ENCODE assay signal across 1 cellular context in genomic region chr16:88784074-88784855, GRCh38.
TF ChIP-seq lines count a peak whose summit lies in the region.

No MANE protein-coding gene starts in this region.

TF ChIP-seq in HepG2, 621 proteins besides CTCF, POLR2A, EP300 and RAD21 (continued from another document and continues in another):
- TF ChIP-seq HMGXB4 (CRISPR knock-in tag; IDR thresholded peaks at IDR 0.05; ENCODE audit: borderline replicate concordance in 1 of 2, low read depth in 1 of 2): peak; percentile 23 to 83; a peak in 3 of 4 replicates
- TF ChIP-seq ZNF773 (CRISPR knock-in tag; IDR thresholded peaks at IDR 0.05; ENCODE audit: borderline replicate concordance): no peak
- no peak for TF ChIP-seq FOXK2 (IDR thresholded peaks at IDR 0.05)
- TF ChIP-seq ERF (CRISPR knock-in tag; IDR thresholded peaks at IDR 0.05): 0 out of 2 replicates have a peak, but pooled peaks have one; percentile 46
- TF ChIP-seq EED (CRISPR knock-in tag; IDR thresholded peaks at IDR 0.05): peak; percentile 53; the same call in 1 of the 2 replicates
- no peak for TF ChIP-seq POLR2AphosphoS2 (IDR thresholded peaks at IDR 0.05; ENCODE audit: low read depth, low read length)
- peak; percentile 11; the same call in 1 of the 2 replicates for TF ChIP-seq MED1 (CRISPR knock-in tag; IDR thresholded peaks at IDR 0.05)
- TF ChIP-seq ZNF10 (CRISPR knock-in tag; IDR thresholded peaks at IDR 0.05; ENCODE audit: borderline replicate concordance, low read depth): no peak
- peak; percentile 51; the same call in 1 of the 2 replicates for TF ChIP-seq KMT2B (CRISPR knock-in tag; IDR thresholded peaks at IDR 0.05)
- TF ChIP-seq YY1 (IDR thresholded peaks at IDR 0.05; ENCODE audit: insufficient read depth, insufficient replicate concordance, low read depth, low read length): peak; percentile 30
- no peak; the same call in 1 of the 2 replicates for TF ChIP-seq ZNF430 (CRISPR knock-in tag; IDR thresholded peaks at IDR 0.05)
- TF ChIP-seq PHF8 (CRISPR knock-in tag; IDR thresholded peaks at IDR 0.05): peak; percentile 59
- TF ChIP-seq RERE (CRISPR knock-in tag; IDR thresholded peaks at IDR 0.05; ENCODE audit: low read depth): no peak
- TF ChIP-seq ZNF326 (CRISPR knock-in tag; IDR thresholded peaks at IDR 0.05; ENCODE audit: borderline replicate concordance): no peak
- no peak for TF ChIP-seq TBP (CRISPR knock-in tag; IDR thresholded peaks at IDR 0.05)
- TF ChIP-seq CREB1 (IDR thresholded peaks at IDR 0.05): no peak
- TF ChIP-seq CREB1 (CRISPR knock-in tag; IDR thresholded peaks at IDR 0.05): no peak
- TF ChIP-seq ZNF629 (CRISPR knock-in tag; conservative IDR thresholded peaks at IDR 0.05): 0 out of 2 replicates have a peak, but pooled peaks have one; percentile 6
- TF ChIP-seq ZNF550 (CRISPR knock-in tag; IDR thresholded peaks at IDR 0.05; ENCODE audit: borderline replicate concordance): no peak
- no peak for TF ChIP-seq MIER3 (CRISPR knock-in tag; IDR thresholded peaks at IDR 0.05; ENCODE audit: borderline replicate concordance)
- TF ChIP-seq FOXO4 (CRISPR knock-in tag; conservative IDR thresholded peaks at IDR 0.05): no peak
- TF ChIP-seq CENPT (CRISPR knock-in tag; IDR thresholded peaks at IDR 0.05; ENCODE audit: low read depth): no peak
- no peak for TF ChIP-seq ZNF672 (CRISPR knock-in tag; IDR thresholded peaks at IDR 0.05)
- TF ChIP-seq ZNF362 (CRISPR knock-in tag; IDR thresholded peaks at IDR 0.05; ENCODE audit: borderline replicate concordance): peak; percentile 89
- no peak for TF ChIP-seq RFX5 (IDR thresholded peaks at IDR 0.05; ENCODE audit: low read depth, low read length)
- TF ChIP-seq MEIS2 (CRISPR knock-in tag; IDR thresholded peaks at IDR 0.05): peak; percentile 60; the same call in 1 of the 2 replicates
- TF ChIP-seq ZBTB1 (CRISPR knock-in tag; IDR thresholded peaks at IDR 0.05; ENCODE audit: borderline replicate concordance): no peak
- TF ChIP-seq HINFP (CRISPR knock-in tag; IDR thresholded peaks at IDR 0.05; ENCODE audit: low read depth): peak; percentile 92
- TF ChIP-seq MEIS1 (CRISPR knock-in tag; IDR thresholded peaks at IDR 0.05; ENCODE audit: borderline replicate concordance): no peak
- TF ChIP-seq NFE2L1 (CRISPR knock-in tag; IDR thresholded peaks at IDR 0.05; ENCODE audit: borderline replicate concordance): no peak; the same call in 1 of the 2 replicates
- TF ChIP-seq ARNT2 (CRISPR knock-in tag; IDR thresholded peaks at IDR 0.05; ENCODE audit: low read depth): peak; percentile 20
- TF ChIP-seq CREBL2 (CRISPR knock-in tag; IDR thresholded peaks at IDR 0.05; ENCODE audit: borderline replicate concordance): 0 out of 2 replicates have a peak, but pooled peaks have one; percentile 53
- no peak for TF ChIP-seq ZBTB37 (CRISPR knock-in tag; IDR thresholded peaks at IDR 0.05)
- TF ChIP-seq GTF3A (CRISPR knock-in tag; conservative IDR thresholded peaks at IDR 0.05): no peak
- no peak for TF ChIP-seq REST (IDR thresholded peaks at IDR 0.05; ENCODE audit: borderline replicate concordance in 1 of 2, low read depth in 1 of 2, low read length in 2 of 2)
- TF ChIP-seq SP2 (CRISPR knock-in tag; IDR thresholded peaks at IDR 0.05): peak; percentile 36
- TF ChIP-seq PAF1 (CRISPR knock-in tag; IDR thresholded peaks at IDR 0.05): no peak
- no peak for TF ChIP-seq ZNF20 (CRISPR knock-in tag; IDR thresholded peaks at IDR 0.05)
- TF ChIP-seq MTA1 (CRISPR knock-in tag; IDR thresholded peaks at IDR 0.05; ENCODE audit: borderline replicate concordance): no peak
- 0 out of 2 replicates have a peak, but pooled peaks have one; percentile 11 for TF ChIP-seq IKZF5 (CRISPR knock-in tag; IDR thresholded peaks at IDR 0.05)
- TF ChIP-seq ZNF234 (CRISPR knock-in tag; conservative IDR thresholded peaks at IDR 0.05): peak; percentile 89
- no peak for TF ChIP-seq ZNF878 (CRISPR knock-in tag; IDR thresholded peaks at IDR 0.05)
- TF ChIP-seq ZIK1 (CRISPR knock-in tag; IDR thresholded peaks at IDR 0.05; ENCODE audit: borderline replicate concordance, low read depth): 0 out of 2 replicates have a peak, but pooled peaks have one; percentile 7
- TF ChIP-seq SNAI1 (CRISPR knock-in tag; IDR thresholded peaks at IDR 0.05; ENCODE audit: borderline replicate concordance): no peak
- TF ChIP-seq SNAPC2 (CRISPR knock-in tag; IDR thresholded peaks at IDR 0.05): no peak
- TF ChIP-seq MLX (CRISPR knock-in tag; IDR thresholded peaks at IDR 0.05): no peak
- TF ChIP-seq TBX3 (IDR thresholded peaks at IDR 0.05; ENCODE audit: borderline replicate concordance): no peak
- TF ChIP-seq HNRNPUL1 (IDR thresholded peaks at IDR 0.05; ENCODE audit: low read depth, low read length): no peak
